Comparison of ENCODE assay signal across 23 cellular contexts in genomic region chr1:114623364-114623763, GRCh38.
"Had no signal": no experiment of that assay in that cellular context is flagged by ENCODE, and none has a peak within 500 bp of the region (broad histone marks: within the 10 kb centered on the region; RNA-seq: fewer than 3 reads in every experiment).

No MANE protein-coding gene starts in this region.

- H3K36me3 Mint-ChIP-seq: mesothelial cell of epicardium had no signal

- H3K4me3 ChIP-seq: coronary artery, dorsolateral prefrontal cortex, esophagus muscularis mucosa, gastroesophageal sphincter, heart left ventricle, hepatocyte, left lung, lower lobe of right lung, mucosa of descending colon had no signal

- H3K27ac ChIP-seq: coronary artery, dorsolateral prefrontal cortex, esophagus muscularis mucosa, foreskin keratinocyte, gastroesophageal sphincter, heart left ventricle, hepatocyte, left lung, lower lobe of right lung had no signal

- H3K9me3 Mint-ChIP-seq: mesothelial cell of epicardium had no signal

- H3K4me1 ChIP-seq: heart left ventricle, left lung, lower lobe of right lung had no signal

- DNase-seq: dermis blood vessel endothelial cell; dorsolateral prefrontal cortex; effector CD4-positive, alpha-beta T cell; effector memory CD4-positive, alpha-beta T cell; foreskin keratinocyte; heart left ventricle; hypothalamus; left cardiac atrium; left lung; left ventricle myocardium superior; lower lobe of right lung; mesenchymal stem cell; mucosa of descending colon had no signal

- H3K27me3 ChIP-seq: esophagus muscularis mucosa, foreskin keratinocyte, gastroesophageal sphincter, heart left ventricle, hepatocyte, left lung had no signal

- H3K4me2 ChIP-seq: hepatocyte had no signal

- H2AFZ ChIP-seq: hepatocyte had no signal

- H3K4me3 Mint-ChIP-seq: mesothelial cell of epicardium had no signal

- H3K27ac Mint-ChIP-seq: mesothelial cell of epicardium had no signal

- H3K9me3 ChIP-seq: esophagus muscularis mucosa, gastroesophageal sphincter, heart left ventricle, left lung, lower lobe of right lung, mucosa of descending colon had no signal

- FAIRE-seq: colon, endothelial cell of umbilical vein, frontal cortex, islet of Langerhans, keratinocyte had no signal

- H3K4me1 Mint-ChIP-seq: mesothelial cell of epicardium had no signal

- H3K36me3 ChIP-seq: left lung, lower lobe of right lung had no signal

- ATAC-seq: foreskin keratinocyte, gastroesophageal sphincter, heart left ventricle, left cardiac atrium, left lung, left ventricle myocardium superior, lower lobe of right lung, mucosa of descending colon had no signal
